In the genomic region with DNA sequence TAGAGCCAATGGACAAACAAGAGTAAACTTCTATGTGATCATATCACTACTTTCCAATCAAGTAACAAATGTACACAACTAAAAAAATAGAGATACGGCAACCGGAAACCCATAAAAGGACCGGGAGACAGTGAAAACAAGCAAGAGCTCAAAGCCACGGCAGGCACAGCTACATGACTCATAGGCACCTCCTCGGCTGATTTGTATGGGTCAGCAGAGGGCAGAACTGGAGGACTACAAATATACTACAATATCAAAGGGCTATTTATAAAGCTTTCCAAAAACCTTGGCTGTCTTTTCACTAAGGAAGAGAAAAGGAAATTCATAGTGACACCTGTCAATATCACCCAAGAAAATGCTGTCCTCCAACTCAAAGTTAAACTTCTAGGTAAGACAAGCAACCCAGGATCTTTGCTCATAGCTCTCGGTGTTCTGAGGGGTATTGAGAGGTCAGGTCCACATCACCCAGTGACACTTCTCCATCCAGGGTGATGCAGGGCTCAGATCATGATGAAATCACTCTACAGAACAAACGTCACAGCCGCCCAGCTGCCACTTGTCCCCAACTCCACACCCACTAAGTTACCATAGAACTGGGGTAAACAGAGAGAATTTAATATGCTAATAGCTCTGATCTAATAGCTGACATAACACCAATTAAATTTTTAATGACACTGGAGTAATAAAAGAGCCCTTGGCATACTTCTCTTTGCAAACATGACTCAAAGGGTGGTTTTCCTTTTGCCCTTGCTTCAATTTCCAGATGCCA, we compare ENCODE assay signal across 8 cellular contexts. TPM values are rescaled to one million over a fixed set of nuclear protein-coding genes. Genes with fewer than 3 reads are reported as not detected.
DNase-seq lines count a peak whose midpoint lies in the region; ATAC-seq and TF ChIP-seq lines count a peak whose summit lies in the region.

No MANE protein-coding gene starts in this region.

- peak overlapping the region; percentile 92 for H3K27ac Mint-ChIP-seq in HFFc6

- H3K27me3 Mint-ChIP-seq in HFFc6 (ENCODE audit: insufficient read depth) = no peaks in the 10 kb centered on the region

- no peaks in the 10 kb centered on the region for H3K9me3 ChIP-seq in mucosa of stomach (ENCODE audit: control insufficient read depth, low read length)

- H3K4me3 Mint-ChIP-seq in HFFc6 = peak overlapping the region; percentile 64

- H3K4me3 ChIP-seq in epithelial cell of proximal tubule (ENCODE audit: low read depth, low read length) (peak overlapping the region; percentile 42), mucosa of stomach (ENCODE audit: low read length) (no peak overlapping the region)

- peaks cover 22% of the 10 kb centered on the region for H3K36me3 Mint-ChIP-seq in HFFc6 (ENCODE audit: low read depth)

- H3K9me3 Mint-ChIP-seq in HFFc6 = no peaks in the 10 kb centered on the region

- H3K27me3 ChIP-seq in mucosa of stomach (ENCODE audit: control insufficient read depth, insufficient read depth, low read length) = no peaks in the 10 kb centered on the region

- peak; percentile 89 for DNase-seq in AG08396 (ENCODE audit: low spot score)
- peak; percentile 90 for DNase-seq in HFFc6
- DNase-seq in epithelial cell of proximal tubule (ENCODE audit: low read depth) = peak; percentile 79
- no peak for DNase-seq in cerebellar cortex (ENCODE audit: low spot score)
- no peak for DNase-seq in stimulated activated CD4-positive, alpha-beta T cell treated with anti-CD3 and anti-CD28 coated beads, Interleukin-1b, Interleukin-23, amount 100 ng/mL, for 48 hours
- no peak for DNase-seq in ecto neural progenitor cell (ENCODE audit: low spot score)

- ATAC-seq in SK-N-SH treated with all-trans-retinoic acid at 6 μM for 48 hours = peak; percentile 99

- no peaks in the 10 kb centered on the region for H3K36me3 ChIP-seq in mucosa of stomach (ENCODE audit: control insufficient read depth, insufficient read depth, low read length)

- H3K4me1 Mint-ChIP-seq in HFFc6 (ENCODE audit: low read depth) = peaks cover 25% of the 10 kb centered on the region

- H3K4me1 ChIP-seq in mucosa of stomach (ENCODE audit: control insufficient read depth, insufficient read depth, low read length) = peaks cover 59% of the 10 kb centered on the region

- TF ChIP-seq CTCF in HFFc6 (IDR thresholded peaks at IDR 0.05) = peak; percentile 47; the same call in 1 of the 2 replicates
- TF ChIP-seq CTCF in epithelial cell of proximal tubule (conservative IDR thresholded peaks at IDR 0.05; ENCODE audit: low read depth, low read length) = peak; percentile 28

- peak overlapping the region; percentile 36 for H3K9ac ChIP-seq in mucosa of stomach (ENCODE audit: low read length)

TF ChIP-seq in SK-N-SH treated with all-trans-retinoic acid at 6 μM for 48 hours, 23 proteins besides CTCF, POLR2A, EP300 and RAD21:
- no peak for TF ChIP-seq TCF4 (CRISPR knock-in tag; IDR thresholded peaks at IDR 0.05; ENCODE audit: borderline replicate concordance)
- TF ChIP-seq ZNF8 (CRISPR knock-in tag; IDR thresholded peaks at IDR 0.05) = no peak
- TF ChIP-seq, protein P1, sequence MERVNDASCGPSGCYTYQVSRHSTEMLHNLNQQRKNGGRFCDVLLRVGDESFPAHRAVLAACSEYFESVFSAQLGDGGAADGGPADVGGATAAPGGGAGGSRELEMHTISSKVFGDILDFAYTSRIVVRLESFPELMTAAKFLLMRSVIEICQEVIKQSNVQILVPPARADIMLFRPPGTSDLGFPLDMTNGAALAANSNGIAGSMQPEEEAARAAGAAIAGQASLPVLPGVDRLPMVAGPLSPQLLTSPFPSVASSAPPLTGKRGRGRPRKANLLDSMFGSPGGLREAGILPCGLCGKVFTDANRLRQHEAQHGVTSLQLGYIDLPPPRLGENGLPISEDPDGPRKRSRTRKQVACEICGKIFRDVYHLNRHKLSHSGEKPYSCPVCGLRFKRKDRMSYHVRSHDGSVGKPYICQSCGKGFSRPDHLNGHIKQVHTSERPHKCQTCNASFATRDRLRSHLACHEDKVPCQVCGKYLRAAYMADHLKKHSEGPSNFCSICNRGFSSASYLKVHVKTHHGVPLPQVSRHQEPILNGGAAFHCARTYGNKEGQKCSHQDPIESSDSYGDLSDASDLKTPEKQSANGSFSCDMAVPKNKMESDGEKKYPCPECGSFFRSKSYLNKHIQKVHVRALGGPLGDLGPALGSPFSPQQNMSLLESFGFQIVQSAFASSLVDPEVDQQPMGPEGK (CRISPR knock-in tag; IDR thresholded peaks at IDR 0.05; ENCODE audit: borderline replicate concordance) = no peak
- TF ChIP-seq ZFP3 (CRISPR knock-in tag; IDR thresholded peaks at IDR 0.05) = no peak
TF ChIP-seq in SK-N-SH treated with all-trans-retinoic acid at 6 μM for 48 hours: peak in this region for 0.

RNA-seq across cellular contexts. Expression of a gene that starts 41.3 kb away (rescaled TPM):
- 10 to 100 TPM; 75.0 to 95.8 (median 89.0) TPM for total RNA-seq in HFFc6 (2021; fragmentation: NEBNext Ultra II Directional; extraction: Animal tissue kit (Norgen Biotek cat#: 25700))
- total RNA-seq in epithelial cell of proximal tubule = 159 and 173 TPM in 2 replicates

Comparison
In these comparisons a context has a peak if more than half of its experiments do, and no peak if none do; other contexts are left out.
1. DNase-seq: peak in AG08396 (single experiment), HFFc6 (single experiment) and epithelial cell of proximal tubule (single experiment); none in cerebellar cortex (single experiment), stimulated activated CD4-positive, alpha-beta T cell treated with anti-CD3 and anti-CD28 coated beads, Interleukin-1b, Interleukin-23, amount 100 ng/mL, for 48 hours (single experiment) and ecto neural progenitor cell (single experiment).